1 cellular context compared by ENCODE assay signal in the genomic region with DNA sequence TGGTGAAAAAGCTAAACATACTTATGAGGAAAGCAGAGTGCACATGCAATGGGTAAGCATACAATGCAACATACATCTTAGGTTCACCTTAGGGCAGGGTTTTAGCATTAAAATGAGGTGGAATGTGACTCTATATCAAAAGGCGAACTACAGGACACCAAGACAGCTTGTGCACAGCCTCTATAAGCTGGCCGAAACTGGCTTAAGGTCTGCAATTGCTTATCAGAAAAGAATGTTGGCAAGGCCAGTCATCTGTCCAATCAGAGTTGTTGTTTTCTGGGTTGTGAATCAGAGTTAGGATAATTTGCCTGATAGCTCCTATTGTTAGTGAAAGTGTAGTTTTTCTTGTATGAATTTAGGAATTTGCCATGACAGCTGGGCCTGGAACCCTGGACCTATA.
TF ChIP-seq lines count a peak whose summit lies in the region.

No MANE protein-coding gene starts in this region.

TF ChIP-seq in GM23338, 12 proteins besides CTCF, POLR2A, EP300 and RAD21 (continued from another document):
- no peak for TF ChIP-seq ZNF462 (CRISPR knock-in tag; IDR thresholded peaks at IDR 0.05)
- TF ChIP-seq EZH2phosphoT487 (IDR thresholded peaks at IDR 0.05; ENCODE audit: unreplicated experiment): no peak
